10 cellular contexts compared by ENCODE assay signal in genomic region chr17:61461967-61462733, GRCh38. TPM values are rescaled to one million over a fixed set of nuclear protein-coding genes. Genes with fewer than 3 reads are reported as not detected.
DNase-seq lines count a peak whose midpoint lies in the region; ATAC-seq and TF ChIP-seq lines count a peak whose summit lies in the region.
"Had no signal": no experiment of that assay in that cellular context is flagged by ENCODE, and none has a peak within 500 bp of the region (broad histone marks: within the 10 kb centered on the region; RNA-seq: fewer than 3 reads in every experiment).

No MANE protein-coding gene starts in this region.

- H3K9me2 ChIP-seq in PC-3 (replicated peaks; ENCODE audit: low read length) (no peaks in the 10 kb centered on the region), hepatocyte (replicated peaks; ENCODE audit: insufficient read depth) (no peaks in the 10 kb centered on the region)

- H3K4me2 ChIP-seq in PC-3 (ENCODE audit: low read length): peak overlapping the region; percentile 79
- H3K4me2 ChIP-seq in hepatocyte: peak overlapping the region; percentile 90
- H3K4me2 ChIP-seq: A549 had no signal

- CTCF ChIA-PET in PC-3 (lab: Charles Lee): interaction anchor here (0.7 kb wide), 1 partner anchor 15 kb away, joined by 9 read pairs; no protein-coding TSS in a partner anchor

- TF ChIP-seq POLR2A in gastrocnemius medialis (IDR thresholded peaks at IDR 0.05) (no peak), testis (IDR thresholded peaks at IDR 0.05) (no peak)

- H3K36me3 ChIP-seq in PC-3 (ENCODE audit: low read depth, low read length): no peaks in the 10 kb centered on the region
- H3K36me3 ChIP-seq in hepatocyte (replicated peaks; ENCODE audit: insufficient read depth, low read depth): no peaks in the 10 kb centered on the region
- no peaks in the 10 kb centered on the region for H3K36me3 ChIP-seq in gastrocnemius medialis
- H3K36me3 ChIP-seq in testis (ENCODE audit: low read depth, missing control alignments): no peaks in the 10 kb centered on the region

- in situ Hi-C loops in gastrocnemius medialis (cut with MboI; ENCODE audit: low sequenced_read_pairs in 4 of 4): no loop called here

- H3K4me1 ChIP-seq in PC-3 (ENCODE audit: insufficient read depth, low read length) (no peaks in the 10 kb centered on the region), hepatocyte (ENCODE audit: insufficient read depth) (peaks cover 69% of the 10 kb centered on the region), gastrocnemius medialis (no peaks in the 10 kb centered on the region), testis (peaks cover 4% of the 10 kb centered on the region)
- H3K4me1 ChIP-seq: A549 had no signal

- intact Hi-C loops in PC-3 (cut with micrococcal nuclease): no loop called here
- intact Hi-C loops in gastrocnemius medialis (cut with DNase I; ENCODE audit: low total_unique reads): no loop called here
- intact Hi-C loops in testis (cut with DNase I; ENCODE audit: low total_unique reads): no loop called here

- TF ChIP-seq CTCF in PC-3 (conservative IDR thresholded peaks at IDR 0.05; ENCODE audit: low read depth, low read length): no peak
- TF ChIP-seq CTCF in hepatocyte (IDR thresholded peaks at IDR 0.05; ENCODE audit: poor library complexity): no peak
- no peak for TF ChIP-seq CTCF in gastrocnemius medialis (IDR thresholded peaks at IDR 0.05 in 4 of 5, conservative IDR thresholded peaks at IDR 0.05 in 1 of 5)
- TF ChIP-seq CTCF in testis (IDR thresholded peaks at IDR 0.05): no peak
- TF ChIP-seq CTCF in GM20000 (IDR thresholded peaks at IDR 0.05; ENCODE audit: extremely low read depth, missing control alignments): no peak

- WGBS in hepatocyte (ENCODE audit: low lambda C conversion rate, missing lambda C conversion rate): 6% methylated on average over 32 of the region's 55 CpGs
- WGBS in testis, 2 donors: 3 to 10% methylated on average over 43 to 55 of the region's 55 CpGs

- POLR2A ChIA-PET in PC-3 (lab: Charles Lee; ENCODE audit: unreplicated experiment): interaction anchor here (0.6 kb wide), 1 partner anchor 304 kb away, joined by 10 read pairs; no protein-coding TSS in a partner anchor

- H3K4me3 ChIP-seq in PC-3 (ENCODE audit: low read length) (peak overlapping the region; percentile 64), hepatocyte (peak overlapping the region; percentile 17), gastrocnemius medialis (peak overlapping the region in 3 of 4 donors; percentile 29 to 40 (median 31)), testis (peak overlapping the region in 1 of 2 donors; percentile 34)
- H3K4me3 ChIP-seq: A549 had no signal

- H4K20me1 ChIP-seq in PC-3 (ENCODE audit: low read length) (no peaks in the 10 kb centered on the region), hepatocyte (ENCODE audit: insufficient read depth, poor library complexity, severe bottlenecking) (no peaks in the 10 kb centered on the region)

- H3K79me2 ChIP-seq in PC-3 (ENCODE audit: low read length) (no peaks in the 10 kb centered on the region), hepatocyte (peaks cover 73% of the 10 kb centered on the region)

- H3K9ac ChIP-seq in PC-3 (ENCODE audit: low read length): no peak overlapping the region

- H3K27me3 ChIP-seq in PC-3 (ENCODE audit: low read length): no peaks in the 10 kb centered on the region
- peaks cover 11% of the 10 kb centered on the region for H3K27me3 ChIP-seq in hepatocyte
- peaks cover 19 to 46% (median 35%) of the 10 kb centered on the region in 3 donors for H3K27me3 ChIP-seq in gastrocnemius medialis
- H3K27me3 ChIP-seq in testis: no peaks in the 10 kb centered on the region

- DNase-seq in NCI-H1436 (lab: John Stamatoyannopoulos, UW) (peak; percentile 26), NCI-H1436 treated with DMSO at 0.1 percent for 48 hours (lab: John Stamatoyannopoulos, UW) (no peak), PC-3 (peak; percentile 20), hepatocyte (ENCODE audit: low spot score) (peak; percentile 59), gastrocnemius medialis (no peak), testis (no peak), GM20000 (ENCODE audit: low spot score) (no peak)

- ATAC-seq in PC-3: peak; percentile 54
- ATAC-seq in gastrocnemius medialis: no peak
- ATAC-seq in HG02938 (IDR thresholded peaks at IDR 0.05; ENCODE audit: unreplicated experiment): no peak
- ATAC-seq: A549 had no signal

- no TSS peak for BruUV-seq in PC-3 (replicated peaks; lab: Mats Ljungman, UMichigan)

- H3F3A ChIP-seq in PC-3 (ENCODE audit: low read length, unreplicated experiment): no peaks in the 10 kb centered on the region

- H3K9me3 ChIP-seq in PC-3 (ENCODE audit: low read length) (no peaks in the 10 kb centered on the region), hepatocyte (ENCODE audit: low read depth) (no peaks in the 10 kb centered on the region), gastrocnemius medialis (no peaks in the 10 kb centered on the region), testis (no peaks in the 10 kb centered on the region)

- H3K27ac ChIP-seq in PC-3 (ENCODE audit: low read length) (no peak overlapping the region), hepatocyte (peak overlapping the region; percentile 98), gastrocnemius medialis (no peak overlapping the region), testis (no peak overlapping the region)
- H3K27ac ChIP-seq: A549 had no signal

- H2AFZ ChIP-seq in PC-3 (ENCODE audit: low read length): peak overlapping the region; percentile 97
- H2AFZ ChIP-seq in hepatocyte: no peak overlapping the region

RNA-seq across cellular contexts. Expression of gene TBX4, which starts 9.9 kb away (rescaled TPM):
- total RNA-seq in PC-3 (2014; rRNA removed) (not detected in 2 replicates), hepatocyte (15.4 and 36.2 TPM in 2 replicates), gastrocnemius medialis (not detected), testis (1 to 10 TPM; 1.5 to 1.7 TPM)
- polyA plus RNA-seq in hepatocyte (11.6 and 13.9 TPM in 2 replicates), testis (ENCODE audit: insufficient read depth, low read depth, low replicate concordance) (3.2 TPM)
- total RNA-seq: bronchial epithelial cell had no signal

Comparison
In these comparisons a context has a peak if more than half of its experiments do, and no peak if none do; other contexts are left out.
1. DNase-seq: peak in NCI-H1436 (single experiment), PC-3 (single experiment) and hepatocyte (single experiment); none in NCI-H1436 treated with DMSO at 0.1 percent for 48 hours (single experiment), gastrocnemius medialis (0 of 2), testis (single experiment) and GM20000 (single experiment).